ENCODE assay signal across 9 cellular contexts in genomic region chr5:77180167-77181081, GRCh38. TPM values are rescaled to one million over a fixed set of nuclear protein-coding genes. Genes with fewer than 3 reads are reported as not detected.
DNase-seq lines count a peak whose midpoint lies in the region; ATAC-seq, FAIRE-seq and TF ChIP-seq lines count a peak whose summit lies in the region.
"Had no signal": no experiment of that assay in that cellular context is flagged by ENCODE, and none has a peak within 500 bp of the region (broad histone marks: within the 10 kb centered on the region; RNA-seq: fewer than 3 reads in every experiment).

No MANE protein-coding gene starts in this region.

- H3K9ac ChIP-seq in GM12878 (ENCODE audit: control insufficient read depth, insufficient read depth, low read length), result no peak overlapping the region

- no peaks in the 10 kb centered on the region for H3K4me1 Mint-ChIP-seq in activated CD4-positive, alpha-beta T cell treated with anti-CD3 and anti-CD28 coated beads for 36 hours
- peaks cover 3% of the 10 kb centered on the region for H3K4me1 Mint-ChIP-seq in activated CD4-positive, alpha-beta T cell treated with anti-CD3 and anti-CD28 coated beads, Interleukin-2, amount 10 ng/mL, durations not matched to agents 7 days and 5 days

- in situ Hi-C loops in GM12878 (cut with MboI), result no loop called here

- SMC1A ChIA-PET in GM12878 (lab: Charles Lee; ENCODE audit: uncharacterized antibody, unreplicated experiment), result no interaction called here

- peaks cover 3% of the 10 kb centered on the region for H3K9me3 Mint-ChIP-seq in activated CD4-positive, alpha-beta T cell treated with anti-CD3 and anti-CD28 coated beads for 36 hours (ENCODE audit: low read depth)
- H3K9me3 Mint-ChIP-seq in activated CD4-positive, alpha-beta T cell treated with anti-CD3 and anti-CD28 coated beads, Interleukin-2, amount 10 ng/mL, durations not matched to agents 7 days and 5 days, result no peaks in the 10 kb centered on the region

- no peak for TF ChIP-seq EP300 in GM12878 (IDR thresholded peaks at IDR 0.05; ENCODE audit: borderline replicate concordance in 1 of 2, control insufficient read depth in 1 of 2, low read depth in 2 of 2, low read length in 2 of 2)

- no peak overlapping the region for H3K4me3 Mint-ChIP-seq in activated CD4-positive, alpha-beta T cell treated with anti-CD3 and anti-CD28 coated beads for 36 hours
- H3K4me3 Mint-ChIP-seq in activated CD4-positive, alpha-beta T cell treated with anti-CD3 and anti-CD28 coated beads, Interleukin-2, amount 10 ng/mL, durations not matched to agents 7 days and 5 days, result no peak overlapping the region

- intact Hi-C loops in activated CD4-positive, alpha-beta T cell treated with anti-CD3 and anti-CD28 coated beads for 36 hours (cut with DNase I, micrococcal nuclease), result no loop called here
- intact Hi-C loops in GM12878 (cut with micrococcal nuclease; ENCODE audit: unreplicated experiment), result no loop called here
- intact Hi-C loops in left lung (cut with DNase I), result no loop called here

- no peak overlapping the region for H2AFZ ChIP-seq in GM12878 (ENCODE audit: control insufficient read depth, low read depth, low read length)

- H3K27ac ChIP-seq in GM12878 (ENCODE audit: control insufficient read depth, insufficient read depth) (no peak overlapping the region), left lung (no peak overlapping the region), thoracic aorta (peak overlapping the region; percentile 52 to 71)

- CTCF ChIA-PET in activated CD4-positive, alpha-beta T cell treated with anti-CD3 and anti-CD28 coated beads for 36 hours (lab: Charles Lee), result interaction anchor here (1.2 kb wide), 1 partner anchor 9 kb away, joined by 3 read pairs; no protein-coding TSS in a partner anchor
- CTCF ChIA-PET in activated CD4-positive, alpha-beta T cell treated with anti-CD3 and anti-CD28 coated beads, Interleukin-2, amount 10 ng/mL, durations not matched to agents 7 days and 5 days (lab: Charles Lee), result interaction anchor here (1.2 kb wide), 1 partner anchor 25 kb away, joined by 3 read pairs; no protein-coding TSS in a partner anchor
- CTCF ChIA-PET in GM12878 (lab: Yijun Ruan, JAX), result no interaction called here

- ATAC-seq in activated CD4-positive, alpha-beta T cell treated with anti-CD3 and anti-CD28 coated beads for 36 hours, result peak; percentile 55
- ATAC-seq in GM12878 (no peak), left lung (peak; percentile 58), thoracic aorta (ENCODE audit: insufficient number of reproducible peaks, low FRiP score, low read depth) (no peak), HG02938 (IDR thresholded peaks at IDR 0.05; ENCODE audit: unreplicated experiment) (no peak), GM18870 (IDR thresholded peaks at IDR 0.05; ENCODE audit: unreplicated experiment) (no peak)

- H3K9me3 ChIP-seq in GM12878 (replicated peaks; ENCODE audit: control insufficient read depth, insufficient read depth, low read length) (no peaks in the 10 kb centered on the region), left lung (no peaks in the 10 kb centered on the region), thoracic aorta (no peaks in the 10 kb centered on the region)

- WGBS in GM12878 (ENCODE audit: insufficient coverage, insufficient replicate concordance, low lambda C conversion rate, missing lambda C conversion rate), result 14% methylated on average over 54 of the region's 69 CpGs

- no peaks in the 10 kb centered on the region for H3K79me2 ChIP-seq in GM12878 (ENCODE audit: control insufficient read depth, insufficient read depth, low read length)

- peaks cover 37% of the 10 kb centered on the region for H3K27me3 Mint-ChIP-seq in activated CD4-positive, alpha-beta T cell treated with anti-CD3 and anti-CD28 coated beads for 36 hours
- H3K27me3 Mint-ChIP-seq in activated CD4-positive, alpha-beta T cell treated with anti-CD3 and anti-CD28 coated beads, Interleukin-2, amount 10 ng/mL, durations not matched to agents 7 days and 5 days, result peaks cover 55% of the 10 kb centered on the region

- H3K27ac Mint-ChIP-seq in activated CD4-positive, alpha-beta T cell treated with anti-CD3 and anti-CD28 coated beads for 36 hours, result no peak overlapping the region
- H3K27ac Mint-ChIP-seq in activated CD4-positive, alpha-beta T cell treated with anti-CD3 and anti-CD28 coated beads, Interleukin-2, amount 10 ng/mL, durations not matched to agents 7 days and 5 days, result no peak overlapping the region

- no peak overlapping the region for H3K4me2 ChIP-seq in GM12878 (ENCODE audit: control insufficient read depth, insufficient read depth)

- H3K27me3 ChIP-seq in GM12878 (replicated peaks in 1 of 2; ENCODE audit: control insufficient read depth in 2 of 2, insufficient read depth in 2 of 2, low read length in 1 of 2) (peaks cover 6 to 15% of the 10 kb centered on the region in 2 experiments), left lung (peaks cover 16 to 53% of the 10 kb centered on the region in 2 donors), thoracic aorta (replicated peaks; ENCODE audit: insufficient read depth) (no peaks in the 10 kb centered on the region)

- H4K20me1 ChIP-seq in GM12878 (ENCODE audit: control insufficient read depth, insufficient read depth), result no peaks in the 10 kb centered on the region

- RAD21 ChIA-PET in GM12878 (lab: Charles Lee; ENCODE audit: unreplicated experiment), result no interaction called here

- TF ChIP-seq POLR2A in GM12878 (IDR thresholded peaks at IDR 0.05; ENCODE audit: low read depth, low read length), result no peak

- no peak for TF ChIP-seq RAD21 in GM12878 (IDR thresholded peaks at IDR 0.05; ENCODE audit: insufficient read depth, low read depth, low read length)

- no peaks in the 10 kb centered on the region for H3K36me3 Mint-ChIP-seq in activated CD4-positive, alpha-beta T cell treated with anti-CD3 and anti-CD28 coated beads for 36 hours (ENCODE audit: low read depth)
- H3K36me3 Mint-ChIP-seq in activated CD4-positive, alpha-beta T cell treated with anti-CD3 and anti-CD28 coated beads, Interleukin-2, amount 10 ng/mL, durations not matched to agents 7 days and 5 days (ENCODE audit: low read depth), result no peaks in the 10 kb centered on the region

- H3K4me3 ChIP-seq in GM12878 (no peak overlapping the region), left lung (peak overlapping the region; percentile 33 to 34), thoracic aorta (peak overlapping the region; percentile 86)

- no TSS peak for BruUV-seq in GM12878 (replicated peaks; lab: Mats Ljungman, UMichigan)

- no peak for FAIRE-seq in GM12878 (lab: Jason Lieb, UNC)
- no peak for FAIRE-seq in D721Med (lab: Jason Lieb, UNC)
- FAIRE-seq: frontal cortex had no signal

- TF ChIP-seq CTCF in GM12878 (IDR thresholded peaks at IDR 0.05 in 2 of 3, conservative IDR thresholded peaks at IDR 0.05 in 1 of 3; ENCODE audit: control insufficient read depth in 2 of 3, extremely low read depth in 1 of 3, insufficient read depth in 1 of 3, low read depth in 3 of 3, low read length in 3 of 3) (no peak), left lung (IDR thresholded peaks at IDR 0.05) (no peak), thoracic aorta (IDR thresholded peaks at IDR 0.05) (no peak), D721Med (IDR thresholded peaks at IDR 0.05; ENCODE audit: insufficient read depth, missing control alignments) (no peak)

- POLR2A ChIA-PET in activated CD4-positive, alpha-beta T cell treated with anti-CD3 and anti-CD28 coated beads for 36 hours (lab: Charles Lee), result interaction anchor here (0.6 kb wide), 1 partner anchor 163 kb away, joined by 3 read pairs; no protein-coding TSS in a partner anchor
- POLR2A ChIA-PET in activated CD4-positive, alpha-beta T cell treated with anti-CD3 and anti-CD28 coated beads, Interleukin-2, amount 10 ng/mL, durations not matched to agents 7 days and 5 days (lab: Charles Lee), result no interaction called here
- POLR2A ChIA-PET in GM12878 (lab: Charles Lee), result no interaction called here

- H3K36me3 ChIP-seq in GM12878 (ENCODE audit: control insufficient read depth in 2 of 2, insufficient read depth in 2 of 2, low read length in 1 of 2) (no peaks in the 10 kb centered on the region), left lung (no peaks in the 10 kb centered on the region), thoracic aorta (no peaks in the 10 kb centered on the region)

- peak; percentile 41 for DNase-seq in activated CD4-positive, alpha-beta T cell treated with anti-CD3 and anti-CD28 coated beads for 36 hours
- DNase-seq in activated CD4-positive, alpha-beta T cell treated with anti-CD3 and anti-CD28 coated beads, Interleukin-2, amount 10 ng/mL, durations not matched to agents 7 days and 5 days, result no peak
- DNase-seq in GM12878 (ENCODE audit: low read depth, low spot score), result no peak
- peak in 1 of 2 donors; percentile 78 for DNase-seq in left lung
- no peak for DNase-seq in thoracic aorta (ENCODE audit: low spot score)
- no peak for DNase-seq in D721Med (ENCODE audit: insufficient read length, low spot score)

- no peaks in the 10 kb centered on the region for H3K4me1 ChIP-seq in GM12878 (ENCODE audit: control insufficient read depth, insufficient read depth, low read length)
- peaks cover 0 to 9% of the 10 kb centered on the region in 2 donors for H3K4me1 ChIP-seq in left lung
- peaks cover 5 to 30% of the 10 kb centered on the region in 2 donors for H3K4me1 ChIP-seq in thoracic aorta (ENCODE audit: control insufficient read depth in 1 of 2, low read depth in 2 of 2)

TF ChIP-seq in GM12878, 131 proteins besides CTCF, POLR2A, EP300 and RAD21 (continues in another document):
- TF ChIP-seq CBFB (IDR thresholded peaks at IDR 0.05; ENCODE audit: low read depth), result no peak

RNA-seq across cellular contexts. Expression of gene PDE8B, which starts 30.1 kb away (rescaled TPM):
- not detected for total RNA-seq in activated CD4-positive, alpha-beta T cell treated with anti-CD3 and anti-CD28 coated beads for 36 hours
- under 1 TPM in 1 of 2 experiments, not detected in 1; 0.25 TPM for total RNA-seq in activated CD4-positive, alpha-beta T cell treated with anti-CD3 and anti-CD28 coated beads, Interleukin-2, amount 10 ng/mL, durations not matched to agents 7 days and 5 days
- total RNA-seq in GM12878 (2013; cell fraction: nucleolus; rRNA removed), result 0.27 and 0.31 TPM in 2 replicates
- total RNA-seq in GM12878 (2014; rRNA removed), result under 0.01 and 0.06 TPM in 2 replicates
- total RNA-seq in GM12878 (2014; rRNA removed; fragmentation: Illumina TruSeq; extraction: Trizol), result 0.04 and 0.05 TPM in 2 replicates
- total RNA-seq in GM12878 (2021), result 0.05 TPM in 1 of 2 replicates, not detected in the other
- polyA plus RNA-seq in GM12878 (2011; ENCODE audit: low read depth), result 0.20 TPM
- polyA plus RNA-seq in GM12878 (2011; rRNA removed), result 0.09 TPM in 1 of 2 replicates, not detected in the other
- polyA plus RNA-seq in GM12878 (2011; cell fraction: cytosol; rRNA removed), result 0.02 TPM in 1 of 2 replicates, not detected in the other
- not detected in 2 replicates for polyA plus RNA-seq in GM12878 (2011; cell fraction: nucleus; rRNA removed)
- polyA plus RNA-seq in GM12878 (2012), result 0.19 and 0.36 TPM in 2 replicates
- polyA plus RNA-seq in GM12878 (2014; fragmentation: Illumina TruSeq; extraction: Trizol), result 0.03 and 0.30 TPM in 2 replicates
- polyA plus RNA-seq in GM12878 (2014; fragmentation: Nextera tagmentation; extraction: Ambion mirVana), result under 1 TPM; 0.20 to 0.31 TPM
- not detected in 2 replicates for polyA plus RNA-seq in GM12878 (2014; rRNA removed)
- polyA plus RNA-seq in GM12878 (2016; fragmentation: Nextera tagmentation; extraction: Ambion mirVana), result under 1 TPM; 0.37 to 0.44 TPM
- 0.07 TPM in 1 of 2 replicates, not detected in the other for polyA minus RNA-seq in GM12878 (2011; rRNA and poly(A)+ RNA removed)
- polyA minus RNA-seq in GM12878 (2011; cell fraction: cytosol; rRNA and poly(A)+ RNA removed), result 2.3 TPM in 1 of 2 replicates, not detected in the other
- 0.10 and 0.12 TPM in 2 replicates for polyA minus RNA-seq in GM12878 (2011; cell fraction: nucleus; rRNA and poly(A)+ RNA removed)
- 1 to 10 TPM; 3.3 to 3.6 TPM for total RNA-seq in left lung
- 10 to 100 TPM; 22.7 to 59.8 TPM for total RNA-seq in thoracic aorta

Comparison
In these comparisons a context has a peak if more than half of its experiments do, and no peak if none do; other contexts are left out.
1. ATAC-seq: peak in activated CD4-positive, alpha-beta T cell treated with anti-CD3 and anti-CD28 coated beads for 36 hours (single experiment) and left lung (single experiment); none in GM12878 (single experiment), thoracic aorta (single experiment), HG02938 (single experiment) and GM18870 (single experiment).
2. H3K27ac ChIP-seq: peak in thoracic aorta (2 of 2); none in GM12878 (single experiment) and left lung (0 of 2).
3. RNA of gene PDE8B, which starts 30.1 kb away (total RNA-seq): 22.7 to 59.8 TPM in thoracic aorta; 3.3 to 3.6 TPM in left lung, 0.25 TPM in activated CD4-positive, alpha-beta T cell treated with anti-CD3 and anti-CD28 coated beads, Interleukin-2, amount 10 ng/mL, durations not matched to agents 7 days and 5 days, under 0.01 to 0.31 TPM in GM12878 and not detected in activated CD4-positive, alpha-beta T cell treated with anti-CD3 and anti-CD28 coated beads for 36 hours; every median in the first group is over 4 times any median in the second.